Comparison of ENCODE assay signal across 1 cellular context in genomic region chr21:44874497-44875331, GRCh38.
TF ChIP-seq lines count a peak whose summit lies in the region.

No MANE protein-coding gene starts in this region.

TF ChIP-seq in GM12878, 131 proteins besides CTCF, POLR2A, EP300 and RAD21:
- TF ChIP-seq BHLHE40 (IDR thresholded peaks at IDR 0.05; ENCODE audit: borderline replicate concordance in 1 of 2, low read depth in 2 of 2, low read length in 1 of 2) (0 out of 4 replicates have a peak, but pooled peaks of 1 of the 2 experiments have one; percentile 23), RELB (IDR thresholded peaks at IDR 0.05; ENCODE audit: low read depth) (0 out of 2 replicates have a peak, but pooled peaks have one; percentile 20), IKZF2 (IDR thresholded peaks at IDR 0.05) (peak; percentile 8 to 48; a peak in 2 of 4 replicates), IKZF1 (conservative IDR thresholded peaks at IDR 0.05) (peak; percentile 38), PRDM15 (CRISPR knock-in tag; IDR thresholded peaks at IDR 0.05) (no peak), MLLT1 (IDR thresholded peaks at IDR 0.05) (peak; percentile 15; the same call in 1 of the 2 replicates), NKRF (conservative IDR thresholded peaks at IDR 0.05) (0 out of 2 replicates have a peak, but pooled peaks have one; percentile 1), FOS (IDR thresholded peaks at IDR 0.05; ENCODE audit: borderline replicate concordance, extremely low read depth, insufficient read length) (no peak)
